Comparison of ENCODE assay signal across 1 cellular context in the genomic region with DNA sequence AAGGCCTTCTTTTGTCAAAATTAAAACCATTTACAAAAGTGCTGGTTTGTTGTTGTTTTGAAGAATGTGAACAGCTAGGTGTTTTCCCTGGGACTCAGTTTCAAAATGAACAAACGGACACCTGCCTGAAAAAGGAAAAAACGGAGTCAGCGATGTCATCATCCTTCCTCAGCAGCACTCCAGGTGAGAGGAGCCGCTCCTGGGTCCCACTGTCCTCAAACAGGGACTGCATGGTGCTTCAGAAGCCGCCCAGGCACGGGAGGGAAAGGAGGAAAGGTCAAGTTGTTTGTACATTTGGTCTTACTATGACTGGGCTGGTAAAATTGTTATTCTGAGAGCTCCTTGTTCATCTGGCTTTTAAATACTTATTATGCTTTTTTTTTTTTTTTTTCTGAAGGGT.
TF ChIP-seq lines count a peak whose summit lies in the region.

No MANE protein-coding gene starts in this region.

TF ChIP-seq in H1, 55 proteins besides CTCF, POLR2A, EP300 and RAD21:
- no peak for TF ChIP-seq JUND (IDR thresholded peaks at IDR 0.05; ENCODE audit: low read length)
TF ChIP-seq in H1: peak in this region for 0.
